Comparison of ENCODE assay signal across 8 cellular contexts in genomic region chr20:49595811-49596545, GRCh38. TPM values are rescaled to one million over a fixed set of nuclear protein-coding genes. Genes with fewer than 3 reads are reported as not detected.
A peak's percentile ranks its signal among the peaks of the same experiment; 100 is the strongest.
DNase-seq lines count a peak whose midpoint lies in the region; ATAC-seq and TF ChIP-seq lines count a peak whose summit lies in the region.

No MANE protein-coding gene starts in this region.

- intact Hi-C loops in PC-9 (cut with micrococcal nuclease; ENCODE audit: unreplicated experiment) (no loop called here), Calu3 (cut with micrococcal nuclease; ENCODE audit: unreplicated experiment) (no loop called here)

- peaks cover 69% of the 10 kb centered on the region for H3K4me1 ChIP-seq in PC-9 (replicated peaks; ENCODE audit: insufficient read depth)

- H3K4me1 Mint-ChIP-seq in activated naive CD8-positive, alpha-beta T cell treated with anti-CD3 and anti-CD28 coated beads, Interleukin-2, amount 50 U/mL, for 24 hours = peaks cover 76% of the 10 kb centered on the region
- H3K4me1 Mint-ChIP-seq in osteocyte (ENCODE audit: unreplicated experiment) = peaks cover 53% of the 10 kb centered on the region
- peaks cover 55% of the 10 kb centered on the region for H3K4me1 Mint-ChIP-seq in Calu3 (ENCODE audit: low read depth, unreplicated experiment)

- H3K27me3 ChIP-seq in PC-9 (ENCODE audit: insufficient read depth, low read depth) = no peaks in the 10 kb centered on the region

- DNase-seq in A172 (ENCODE audit: low spot score) (peak; percentile 97), PC-9 (peak; percentile 44 to 67), osteocyte (ENCODE audit: extremely low spot score, unreplicated experiment) (no peak), NCI-H2107 treated with DMSO at 0.1 percent for 48 hours (lab: John Stamatoyannopoulos, UW; ENCODE audit: unreplicated experiment) (no peak), Calu3 (no peak), NCI-H510A (lab: John Stamatoyannopoulos, UW) (no peak)
- peak; percentile 87 for DNase-seq in activated naive CD8-positive, alpha-beta T cell treated with anti-CD3 and anti-CD28 coated beads, Interleukin-2, amount 50 U/mL, for 24 hours

- no peaks in the 10 kb centered on the region for H3K9me3 ChIP-seq in PC-9 (ENCODE audit: insufficient read depth, low read depth)

- H3K9me2 ChIP-seq in PC-9 (ENCODE audit: insufficient read depth) = no peaks in the 10 kb centered on the region

- peak overlapping the region; percentile 66 for H2AFZ ChIP-seq in PC-9

- CTCF ChIA-PET in PC-9 (lab: Charles Lee) = interaction anchor here (0.6 to 1.2 kb wide), 4 partner anchors 18 to 481 kb away, joined by 3 to 7 read pairs (median 5); no protein-coding TSS in a partner anchor
- CTCF ChIA-PET in Calu3 (lab: Charles Lee) = interaction anchor here (1.2 to 2.6 kb wide), 5 partner anchors 8 to 250 kb away, joined by 3 to 13 read pairs (median 3); no protein-coding TSS in a partner anchor

- peaks cover 5% of the 10 kb centered on the region for H3K27me3 Mint-ChIP-seq in activated naive CD8-positive, alpha-beta T cell treated with anti-CD3 and anti-CD28 coated beads, Interleukin-2, amount 50 U/mL, for 24 hours
- H3K27me3 Mint-ChIP-seq in osteocyte (ENCODE audit: unreplicated experiment) = no peaks in the 10 kb centered on the region
- H3K27me3 Mint-ChIP-seq in Calu3 (ENCODE audit: unreplicated experiment) = no peaks in the 10 kb centered on the region

- H3K36me3 Mint-ChIP-seq in activated naive CD8-positive, alpha-beta T cell treated with anti-CD3 and anti-CD28 coated beads, Interleukin-2, amount 50 U/mL, for 24 hours (ENCODE audit: low read depth) = peaks cover 35% of the 10 kb centered on the region
- no peaks in the 10 kb centered on the region for H3K36me3 Mint-ChIP-seq in osteocyte (ENCODE audit: unreplicated experiment)
- peaks cover 5% of the 10 kb centered on the region for H3K36me3 Mint-ChIP-seq in Calu3 (ENCODE audit: insufficient read depth, unreplicated experiment)

- H3K4me3 Mint-ChIP-seq in activated naive CD8-positive, alpha-beta T cell treated with anti-CD3 and anti-CD28 coated beads, Interleukin-2, amount 50 U/mL, for 24 hours = peak overlapping the region; percentile 80
- H3K4me3 Mint-ChIP-seq in osteocyte (ENCODE audit: unreplicated experiment) = no peak overlapping the region
- no peak overlapping the region for H3K4me3 Mint-ChIP-seq in Calu3 (ENCODE audit: low read depth, unreplicated experiment)

- no TSS peak for BruUV-seq in PC-9 (replicated peaks; lab: Mats Ljungman, UMichigan)
- no TSS peak for BruUV-seq in Calu3 (replicated peaks; lab: Mats Ljungman, UMichigan)

- POLR2A ChIA-PET in PC-9 (lab: Charles Lee; ENCODE audit: unreplicated experiment) = interaction anchor here (0.6 kb wide), 2 partner anchors 15 to 1028 kb away, joined by 3 to 5 read pairs; no protein-coding TSS in a partner anchor

- no peaks in the 10 kb centered on the region for H4K20me1 ChIP-seq in PC-9 (ENCODE audit: insufficient read depth)

- ATAC-seq in activated naive CD8-positive, alpha-beta T cell treated with anti-CD3 and anti-CD28 coated beads, Interleukin-2, amount 50 U/mL, for 24 hours = peak; percentile 68
- ATAC-seq in GM19035 (IDR thresholded peaks at IDR 0.05; ENCODE audit: unreplicated experiment) = no peak

- peak overlapping the region; percentile 98 for H3K27ac Mint-ChIP-seq in activated naive CD8-positive, alpha-beta T cell treated with anti-CD3 and anti-CD28 coated beads, Interleukin-2, amount 50 U/mL, for 24 hours
- H3K27ac Mint-ChIP-seq in osteocyte (ENCODE audit: unreplicated experiment) = peak overlapping the region; percentile 56
- H3K27ac Mint-ChIP-seq in Calu3 (ENCODE audit: unreplicated experiment) = no peak overlapping the region

- H3K9me3 Mint-ChIP-seq in activated naive CD8-positive, alpha-beta T cell treated with anti-CD3 and anti-CD28 coated beads, Interleukin-2, amount 50 U/mL, for 24 hours = peaks cover 10% of the 10 kb centered on the region
- H3K9me3 Mint-ChIP-seq in osteocyte (ENCODE audit: unreplicated experiment) = no peaks in the 10 kb centered on the region
- H3K9me3 Mint-ChIP-seq in Calu3 (ENCODE audit: low read depth, unreplicated experiment) = no peaks in the 10 kb centered on the region

- no peak overlapping the region; the same call in 1 of the 2 replicates for H3K4me3 ChIP-seq in PC-9

- TF ChIP-seq CTCF in PC-9 (conservative IDR thresholded peaks at IDR 0.05) (no peak), osteocyte (IDR thresholded peaks at IDR 0.05) (no peak), Calu3 (IDR thresholded peaks at IDR 0.05; ENCODE audit: unreplicated experiment) (no peak)

- no peaks in the 10 kb centered on the region for H3K36me3 ChIP-seq in PC-9 (ENCODE audit: low read depth)

- H3K4me2 ChIP-seq in PC-9 = peak overlapping the region; percentile 81

- peaks cover 15% of the 10 kb centered on the region; the same call in 1 of the 2 replicates for H3K79me2 ChIP-seq in PC-9 (ENCODE audit: low read depth)

- peak overlapping the region; percentile 98 for H3K27ac ChIP-seq in PC-9

- H3F3A ChIP-seq in PC-9 (ENCODE audit: insufficient read depth, low read depth) = peaks cover 73% of the 10 kb centered on the region

RNA-seq across cellular contexts. Expression of gene PTGIS, which starts 28.0 kb away (rescaled TPM):
- total RNA-seq in A172 (2014; rRNA removed; shearing (Covaris generic)) = 0.07 and 0.14 TPM in 2 replicates
- total RNA-seq in PC-9 (2021) (26.9 and 30.3 TPM in 2 replicates), osteocyte (67.6 and 72.1 TPM in 2 replicates), Calu3 (2022) (0.26 and 0.29 TPM in 2 replicates)

Comparison
In these comparisons a context has a peak if more than half of its experiments do, and no peak if none do; other contexts are left out.
1. DNase-seq: peak in A172 (single experiment), PC-9 (2 of 2) and activated naive CD8-positive, alpha-beta T cell treated with anti-CD3 and anti-CD28 coated beads, Interleukin-2, amount 50 U/mL, for 24 hours (single experiment); none in osteocyte (single experiment), NCI-H2107 treated with DMSO at 0.1 percent for 48 hours (single experiment), Calu3 (single experiment) and NCI-H510A (single experiment).
2. RNA of gene PTGIS, which starts 28.0 kb away (total RNA-seq): 67.6 to 72.1 TPM in osteocyte and 26.9 to 30.3 TPM in PC-9; 0.26 to 0.29 TPM in Calu3 and 0.07 to 0.14 TPM in A172; every median in the first group is over 10 times any median in the second.